1 cellular context compared by ENCODE assay signal in the genomic region with DNA sequence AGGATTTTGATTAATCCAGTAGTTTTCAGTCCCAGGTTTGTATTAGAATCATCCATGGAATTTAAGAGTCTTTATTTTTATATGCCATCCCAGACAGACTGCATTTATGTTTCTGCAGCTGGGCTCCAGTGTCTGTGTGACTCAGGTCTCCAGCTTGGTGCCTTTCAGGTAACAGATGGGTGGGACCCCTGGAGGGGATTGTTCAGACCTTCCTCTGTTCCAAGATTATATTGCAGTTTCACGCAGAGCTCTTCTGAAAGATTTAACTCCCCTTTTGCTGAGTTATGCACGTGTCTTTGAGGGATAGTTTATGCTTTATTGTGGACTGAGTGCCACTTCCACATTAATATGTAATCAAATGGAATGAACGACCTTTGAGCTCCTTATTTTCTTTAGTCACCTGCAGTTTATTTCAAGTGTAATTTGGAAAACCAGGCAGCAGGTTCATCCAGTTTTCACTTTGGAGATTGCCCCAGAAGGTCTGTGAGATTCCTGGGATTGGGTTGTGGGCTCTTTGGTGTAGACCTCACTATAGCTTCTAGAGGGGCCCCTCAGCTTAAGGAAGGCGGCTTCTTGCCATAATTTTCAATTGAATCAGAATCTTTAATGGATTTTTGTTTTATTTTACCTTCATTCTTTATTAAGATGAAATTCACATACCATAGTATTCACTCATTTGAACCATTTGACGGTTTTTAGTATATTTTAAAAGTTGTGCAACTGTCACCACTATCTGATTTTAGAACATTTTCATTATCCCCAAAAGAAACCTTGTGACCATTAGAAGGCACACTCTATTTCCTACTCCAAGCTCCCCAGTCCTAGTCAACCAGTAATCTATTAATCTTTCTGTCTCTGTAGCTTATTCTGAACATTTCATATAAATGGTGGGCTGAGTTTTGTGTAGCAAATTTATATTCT.
TF ChIP-seq lines count a peak whose summit lies in the region.

No MANE protein-coding gene starts in this region.

TF ChIP-seq in WTC11, 78 proteins besides CTCF, POLR2A, EP300 and RAD21 (continued from another document):
- TF ChIP-seq, protein P1, sequence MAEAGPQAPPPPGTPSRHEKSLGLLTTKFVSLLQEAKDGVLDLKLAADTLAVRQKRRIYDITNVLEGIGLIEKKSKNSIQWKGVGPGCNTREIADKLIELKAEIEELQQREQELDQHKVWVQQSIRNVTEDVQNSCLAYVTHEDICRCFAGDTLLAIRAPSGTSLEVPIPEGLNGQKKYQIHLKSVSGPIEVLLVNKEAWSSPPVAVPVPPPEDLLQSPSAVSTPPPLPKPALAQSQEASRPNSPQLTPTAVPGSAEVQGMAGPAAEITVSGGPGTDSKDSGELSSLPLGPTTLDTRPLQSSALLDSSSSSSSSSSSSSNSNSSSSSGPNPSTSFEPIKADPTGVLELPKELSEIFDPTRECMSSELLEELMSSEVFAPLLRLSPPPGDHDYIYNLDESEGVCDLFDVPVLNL (CRISPR knock-in tag; IDR thresholded peaks at IDR 0.05; ENCODE audit: borderline replicate concordance, low read depth), result no peak
- TF ChIP-seq JAZF1 (CRISPR knock-in tag; IDR thresholded peaks at IDR 0.05) (no peak), USF1 (CRISPR knock-in tag; IDR thresholded peaks at IDR 0.05) (no peak), SMAD4 (CRISPR knock-in tag; IDR thresholded peaks at IDR 0.05) (no peak), ZMAT4 (CRISPR knock-in tag; IDR thresholded peaks at IDR 0.05) (no peak), ZBTB21 (CRISPR knock-in tag; IDR thresholded peaks at IDR 0.05; ENCODE audit: borderline replicate concordance) (no peak), ZNF512 (CRISPR knock-in tag; IDR thresholded peaks at IDR 0.05; ENCODE audit: borderline replicate concordance) (no peak), EMX1 (CRISPR knock-in tag; IDR thresholded peaks at IDR 0.05) (no peak), OVOL2 (CRISPR knock-in tag; IDR thresholded peaks at IDR 0.05; ENCODE audit: borderline replicate concordance) (no peak)
- TF ChIP-seq, protein P2, sequence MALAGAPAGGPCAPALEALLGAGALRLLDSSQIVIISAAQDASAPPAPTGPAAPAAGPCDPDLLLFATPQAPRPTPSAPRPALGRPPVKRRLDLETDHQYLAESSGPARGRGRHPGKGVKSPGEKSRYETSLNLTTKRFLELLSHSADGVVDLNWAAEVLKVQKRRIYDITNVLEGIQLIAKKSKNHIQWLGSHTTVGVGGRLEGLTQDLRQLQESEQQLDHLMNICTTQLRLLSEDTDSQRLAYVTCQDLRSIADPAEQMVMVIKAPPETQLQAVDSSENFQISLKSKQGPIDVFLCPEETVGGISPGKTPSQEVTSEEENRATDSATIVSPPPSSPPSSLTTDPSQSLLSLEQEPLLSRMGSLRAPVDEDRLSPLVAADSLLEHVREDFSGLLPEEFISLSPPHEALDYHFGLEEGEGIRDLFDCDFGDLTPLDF (CRISPR knock-in tag; IDR thresholded peaks at IDR 0.05), result no peak
TF ChIP-seq in WTC11: peak in this region for 0.
